ENCODE assay signal across 8 cellular contexts in the genomic region with DNA sequence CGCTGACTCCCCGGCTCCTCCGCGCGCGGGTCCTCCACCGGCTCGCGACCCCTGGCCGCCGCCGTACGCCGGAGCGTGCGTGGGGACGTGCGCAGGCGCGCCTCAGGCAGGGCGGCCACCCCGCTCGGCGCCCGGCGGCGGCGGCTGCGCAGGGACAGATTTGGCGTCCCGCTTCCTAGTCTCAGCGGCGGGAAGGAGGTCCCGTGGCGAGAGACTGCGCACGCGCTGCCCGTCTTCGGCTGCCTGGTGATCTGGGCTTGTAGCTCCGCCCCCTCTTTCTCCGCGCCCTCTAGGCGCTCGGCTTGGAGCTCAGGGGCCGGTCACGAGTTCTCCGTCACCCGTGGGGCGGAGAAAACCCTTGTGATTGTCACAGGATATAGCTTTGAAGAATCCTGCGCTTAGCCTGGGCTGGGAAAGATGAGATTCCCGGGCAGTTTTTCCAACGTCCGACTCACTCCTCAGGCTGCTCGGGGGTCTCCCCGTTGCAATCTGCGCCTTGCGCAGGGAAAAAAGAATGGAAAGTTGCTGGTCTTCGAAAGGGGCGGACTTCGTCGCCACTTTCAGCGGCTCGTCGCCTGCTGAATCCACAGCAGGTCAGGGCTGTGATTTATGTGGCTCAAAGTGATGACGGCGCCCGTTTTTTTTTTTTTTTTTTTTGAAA. TPM values are rescaled to one million over a fixed set of nuclear protein-coding genes. Genes with fewer than 3 reads are reported as not detected.
DNase-seq lines count a peak whose midpoint lies in the region; ATAC-seq, FAIRE-seq and TF ChIP-seq lines count a peak whose summit lies in the region.

A gene with protein sequence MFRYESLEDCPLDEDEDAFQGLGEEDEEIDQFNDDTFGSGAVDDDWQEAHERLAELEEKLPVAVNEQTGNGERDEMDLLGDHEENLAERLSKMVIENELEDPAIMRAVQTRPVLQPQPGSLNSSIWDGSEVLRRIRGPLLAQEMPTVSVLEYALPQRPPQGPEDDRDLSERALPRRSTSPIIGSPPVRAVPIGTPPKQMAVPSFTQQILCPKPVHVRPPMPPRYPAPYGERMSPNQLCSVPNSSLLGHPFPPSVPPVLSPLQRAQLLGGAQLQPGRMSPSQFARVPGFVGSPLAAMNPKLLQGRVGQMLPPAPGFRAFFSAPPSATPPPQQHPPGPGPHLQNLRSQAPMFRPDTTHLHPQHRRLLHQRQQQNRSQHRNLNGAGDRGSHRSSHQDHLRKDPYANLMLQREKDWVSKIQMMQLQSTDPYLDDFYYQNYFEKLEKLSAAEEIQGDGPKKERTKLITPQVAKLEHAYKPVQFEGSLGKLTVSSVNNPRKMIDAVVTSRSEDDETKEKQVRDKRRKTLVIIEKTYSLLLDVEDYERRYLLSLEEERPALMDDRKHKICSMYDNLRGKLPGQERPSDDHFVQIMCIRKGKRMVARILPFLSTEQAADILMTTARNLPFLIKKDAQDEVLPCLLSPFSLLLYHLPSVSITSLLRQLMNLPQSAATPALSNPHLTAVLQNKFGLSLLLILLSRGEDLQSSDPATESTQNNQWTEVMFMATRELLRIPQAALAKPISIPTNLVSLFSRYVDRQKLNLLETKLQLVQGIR (minus strand): TSS at position 88 of the 661 bp plus-strand sequence. CDS start 142 bp downstream, outside the sequence.

- peak; percentile 61 to 85 (median 84) for TF ChIP-seq POLR2A in body of pancreas (IDR thresholded peaks at IDR 0.05)

- peaks cover 0 to 10% of the 10 kb centered on the region in 2 donors for H3K36me3 ChIP-seq in body of pancreas (replicated peaks in 1 of 2; ENCODE audit: insufficient read depth in 1 of 2, low read depth in 2 of 2)

- H3K9me3 ChIP-seq in body of pancreas, result no peaks in the 10 kb centered on the region

- peaks cover 30% of the 10 kb centered on the region for H3K4me1 ChIP-seq in body of pancreas

- ATAC-seq in GM18520 (IDR thresholded peaks at IDR 0.05; ENCODE audit: unreplicated experiment), result peak; percentile 93
- ATAC-seq in HG03064 (IDR thresholded peaks at IDR 0.05; ENCODE audit: low read depth, unreplicated experiment), result peak; percentile 95
- peak; percentile 96 for ATAC-seq in body of pancreas
- peak; percentile 99 for ATAC-seq in sciatic nerve

- no peak for TF ChIP-seq CTCF in 22Rv1 (IDR thresholded peaks at IDR 0.05)
- peak in 1 of 7 experiments; percentile 25 for TF ChIP-seq CTCF in body of pancreas (IDR thresholded peaks at IDR 0.05)

- H3K27ac ChIP-seq in 22Rv1 (peak within 1 kb of the TSS; percentile 94), body of pancreas (peak within 1 kb of the TSS; percentile 85 to 99 (median 94))

- peak; percentile 77 for FAIRE-seq in TTC549 (lab: Jason Lieb, UNC)

- DNase-seq in NCI-H2107 treated with DMSO at 0.1 percent for 48 hours (lab: John Stamatoyannopoulos, UW; ENCODE audit: unreplicated experiment) (peak; percentile 96), body of pancreas (peak; percentile 99 to 100 (median 100)), iPS DF 19.7 (ENCODE audit: low read depth, low spot score) (peak; percentile 78), sciatic nerve (ENCODE audit: low spot score) (peak; percentile 100)

- peak within 1 kb of the TSS; percentile 64 to 67 for H3K4me3 ChIP-seq in body of pancreas

- no peaks in the 10 kb centered on the region for H3K27me3 ChIP-seq in body of pancreas

- intact Hi-C loops in body of pancreas (cut with DNase I) (no loop called here), sciatic nerve (cut with DNase I) (loop anchor here (10.0 kb wide), 1 partner anchor 54 kb away; a partner anchor contains a TSS)

- WGBS in body of pancreas, 2 donors, result 0% methylated on average over 28 to 66 of the region's 68 CpGs

RNA-seq across cellular contexts. Expression of the gene that starts here (rescaled TPM):
- total RNA-seq in body of pancreas, result 1 to 10 TPM; 6.5 to 9.6 TPM
- 37.4 TPM for total RNA-seq in sciatic nerve

Comparison
In these comparisons a context has a peak if more than half of its experiments do, and no peak if none do; other contexts are left out.
1. Peak in every context shown above with its lines: DNase-seq, ATAC-seq, H3K4me3 ChIP-seq and H3K27ac ChIP-seq.